ENCODE assay signal across 10 cellular contexts in genomic region chr1:6783221-6783620, GRCh38. TPM values are rescaled to one million over a fixed set of nuclear protein-coding genes. Genes with fewer than 3 reads are reported as not detected.
DNase-seq lines count a peak whose midpoint lies in the region; ATAC-seq and TF ChIP-seq lines count a peak whose summit lies in the region.
"Had no signal": no experiment of that assay in that cellular context is flagged by ENCODE, and none has a peak within 500 bp of the region (broad histone marks: within the 10 kb centered on the region; RNA-seq: fewer than 3 reads in every experiment).

No MANE protein-coding gene starts in this region.

- DNase-seq in HL-60 (ENCODE audit: low read depth in 1 of 2, low spot score in 1 of 2), result no peak
- DNase-seq in activated T-helper 2 cell treated with anti-CD3 and anti-CD28 coated beads, Interferon-gamma antibody, Interleukin-2, Interleukin-4, amounts not matched to agents 10 μg/mL and 5 μg/mL and 100 μg/mL, durations not matched to agents 14 hours and 24 hours and 36 hours (ENCODE audit: low spot score), result no peak
- DNase-seq in right lobe of liver, result no peak
- no peak for DNase-seq in NCI-H2227 treated with DMSO at 0.1 percent for 48 hours (lab: John Stamatoyannopoulos, UW)
- no peak for DNase-seq in NK-92 treated with Interleukin-12 subunit alpha and Interleukin-12 subunit beta, amount 100 ng/mL, for 24 hours (lab: John Stamatoyannopoulos, UW)
- DNase-seq in GM19238 (ENCODE audit: insufficient read length, low spot score), result no peak
- DNase-seq: colonic mucosa, T1000 had no signal

- H3K27me3 Mint-ChIP-seq in activated T-helper 2 cell treated with anti-CD3 and anti-CD28 coated beads, Interferon-gamma antibody, Interleukin-2, Interleukin-4, amounts not matched to agents 10 μg/mL and 5 μg/mL and 100 μg/mL, durations not matched to agents 14 hours and 24 hours and 36 hours (ENCODE audit: low read depth), result peaks cover 8% of the 10 kb centered on the region

- H3K27me3 ChIP-seq in ACC112 (ENCODE audit: insufficient read depth, low read length) (no peaks in the 10 kb centered on the region), HL-60 (ENCODE audit: insufficient read depth, poor library complexity, severe bottlenecking) (no peaks in the 10 kb centered on the region), right lobe of liver (no peaks in the 10 kb centered on the region)
- H3K27me3 ChIP-seq: colonic mucosa had no signal

- peaks cover 12% of the 10 kb centered on the region for H3K4me1 ChIP-seq in ACC112 (ENCODE audit: control insufficient read depth, insufficient read depth, low read length, unreplicated experiment)
- peaks cover 0 to 17% (median 3%) of the 10 kb centered on the region in 4 donors for H3K4me1 ChIP-seq in right lobe of liver

- peak overlapping the region; percentile 77 for H2AFZ ChIP-seq in ACC112 (ENCODE audit: low read length, unreplicated experiment)

- H3K27ac Mint-ChIP-seq in activated T-helper 2 cell treated with anti-CD3 and anti-CD28 coated beads, Interferon-gamma antibody, Interleukin-2, Interleukin-4, amounts not matched to agents 10 μg/mL and 5 μg/mL and 100 μg/mL, durations not matched to agents 14 hours and 24 hours and 36 hours, result no peak overlapping the region

- no peak for TF ChIP-seq POLR2A in right lobe of liver (IDR thresholded peaks at IDR 0.05)

- peak overlapping the region; percentile 85 for H3K4me3 ChIP-seq in ACC112 (ENCODE audit: low read depth, low read length)
- peak overlapping the region; percentile 68 for H3K4me3 ChIP-seq in HL-60 (replicated peaks; ENCODE audit: insufficient read depth, low read length)
- peak overlapping the region in 2 of 3 donors; percentile 88 to 90 for H3K4me3 ChIP-seq in right lobe of liver

- H3K79me2 ChIP-seq in ACC112 (ENCODE audit: control insufficient read depth, insufficient read depth, low read length, unreplicated experiment), result peaks cover 25% of the 10 kb centered on the region

- H3K4me3 Mint-ChIP-seq in activated T-helper 2 cell treated with anti-CD3 and anti-CD28 coated beads, Interferon-gamma antibody, Interleukin-2, Interleukin-4, amounts not matched to agents 10 μg/mL and 5 μg/mL and 100 μg/mL, durations not matched to agents 14 hours and 24 hours and 36 hours (ENCODE audit: low read depth), result peak overlapping the region; percentile 82

- TF ChIP-seq CTCF in HL-60 (IDR thresholded peaks at IDR 0.05; ENCODE audit: insufficient read depth, low read length), result no peak
- TF ChIP-seq CTCF in right lobe of liver (IDR thresholded peaks at IDR 0.05), result no peak

- H3K27ac ChIP-seq in ACC112 (ENCODE audit: low read depth, low read length), result no peak overlapping the region
- H3K27ac ChIP-seq in HL-60 (replicated peaks), result peak overlapping the region; percentile 98
- peak overlapping the region in 1 of 3 donors; percentile 100 for H3K27ac ChIP-seq in right lobe of liver

- no peaks in the 10 kb centered on the region for H3K9me3 ChIP-seq in right lobe of liver
- H3K9me3 ChIP-seq: colonic mucosa had no signal

- peaks cover 36% of the 10 kb centered on the region for H3K4me1 Mint-ChIP-seq in activated T-helper 2 cell treated with anti-CD3 and anti-CD28 coated beads, Interferon-gamma antibody, Interleukin-2, Interleukin-4, amounts not matched to agents 10 μg/mL and 5 μg/mL and 100 μg/mL, durations not matched to agents 14 hours and 24 hours and 36 hours (ENCODE audit: low read depth)

- intact Hi-C loops in activated T-helper 2 cell treated with anti-CD3 and anti-CD28 coated beads, Interferon-gamma antibody, Interleukin-2, Interleukin-4, amounts not matched to agents 10 μg/mL and 5 μg/mL and 100 μg/mL, durations not matched to agents 14 hours and 24 hours and 36 hours (cut with micrococcal nuclease), result loop anchor here (10.0 kb wide), 1 partner anchor 388 kb away; the partner anchor contains the start of gene ACOT7
- intact Hi-C loops in right lobe of liver (cut with DNase I), result no loop called here

- H3K36me3 Mint-ChIP-seq in activated T-helper 2 cell treated with anti-CD3 and anti-CD28 coated beads, Interferon-gamma antibody, Interleukin-2, Interleukin-4, amounts not matched to agents 10 μg/mL and 5 μg/mL and 100 μg/mL, durations not matched to agents 14 hours and 24 hours and 36 hours (ENCODE audit: low read depth), result peaks cover 11% of the 10 kb centered on the region

- H3K36me3 ChIP-seq in ACC112 (ENCODE audit: insufficient read depth, low read length), result no peaks in the 10 kb centered on the region
- H3K36me3 ChIP-seq in right lobe of liver, result no peaks in the 10 kb centered on the region
- H3K36me3 ChIP-seq: colonic mucosa had no signal

- no peaks in the 10 kb centered on the region for H3K9me3 Mint-ChIP-seq in activated T-helper 2 cell treated with anti-CD3 and anti-CD28 coated beads, Interferon-gamma antibody, Interleukin-2, Interleukin-4, amounts not matched to agents 10 μg/mL and 5 μg/mL and 100 μg/mL, durations not matched to agents 14 hours and 24 hours and 36 hours

- WGBS in right lobe of liver (ENCODE audit: insufficient coverage, low coverage, low lambda C conversion rate, missing lambda C conversion rate), result 93% methylated on average over 3 of the region's 4 CpGs

- ATAC-seq in right lobe of liver (no peak), HG02571 (IDR thresholded peaks at IDR 0.05; ENCODE audit: unreplicated experiment) (no peak)

RNA-seq across cellular contexts. Expression of gene CAMTA1, which starts 2.0 kb away (rescaled TPM):
- total RNA-seq in activated T-helper 2 cell treated with anti-CD3 and anti-CD28 coated beads, Interferon-gamma antibody, Interleukin-2, Interleukin-4, amounts not matched to agents 10 μg/mL and 5 μg/mL and 100 μg/mL, durations not matched to agents 14 hours and 24 hours and 36 hours, result 62.9 and 69.0 TPM in 2 replicates
- total RNA-seq in right lobe of liver, result 10 to 100 TPM; 32.3 to 49.4 (median 37.2) TPM
